Comparison of ENCODE assay signal across 8 cellular contexts in genomic region chr12:54416908-54417603, GRCh38. TPM values are rescaled to one million over a fixed set of nuclear protein-coding genes. Genes with fewer than 3 reads are reported as not detected.
DNase-seq lines count a peak whose midpoint lies in the region; ATAC-seq, FAIRE-seq and TF ChIP-seq lines count a peak whose summit lies in the region.
"Had no signal": no experiment of that assay in that cellular context is flagged by ENCODE, and none has a peak within 500 bp of the region (broad histone marks: within the 10 kb centered on the region; RNA-seq: fewer than 3 reads in every experiment).

No MANE protein-coding gene starts in this region.

- no peaks in the 10 kb centered on the region for H3K9me3 ChIP-seq in HUES64 (ENCODE audit: insufficient read depth, low read depth, low read length)

- intact Hi-C loops in activated B cell treated with CpG ODN at 0.5 μM for 24 hours (cut with micrococcal nuclease) = loop anchor here (10.0 kb wide), 1 partner anchor 148 kb away; no protein-coding TSS in a partner anchor

- CTCF ChIA-PET in activated B cell treated with CpG ODN at 0.5 μM for 24 hours (lab: Charles Lee) = interaction anchor here (1.1 to 11.4 kb wide), 3 partner anchors 10 to 24 kb away, joined by 3 to 143 read pairs (median 3); no protein-coding TSS in a partner anchor

- H3K4me1 Mint-ChIP-seq in activated B cell treated with CpG ODN at 0.5 μM for 24 hours = peaks cover 75% of the 10 kb centered on the region
- peaks cover 68% of the 10 kb centered on the region for H3K4me1 Mint-ChIP-seq in stimulated activated memory B cell treated with anti-CD40 and anti-IgM and Interleukin-4, amounts not matched to agents 10 μg/mL and 1 μg/mL and 100 μg/mL, for 72 hours

- peak overlapping the region; percentile 83 for H3K4me3 Mint-ChIP-seq in activated B cell treated with CpG ODN at 0.5 μM for 24 hours
- no peak overlapping the region for H3K4me3 Mint-ChIP-seq in stimulated activated memory B cell treated with anti-CD40 and anti-IgM and Interleukin-4, amounts not matched to agents 10 μg/mL and 1 μg/mL and 100 μg/mL, for 72 hours

- no peaks in the 10 kb centered on the region for H3K9me3 Mint-ChIP-seq in activated B cell treated with CpG ODN at 0.5 μM for 24 hours
- no peaks in the 10 kb centered on the region for H3K9me3 Mint-ChIP-seq in stimulated activated memory B cell treated with anti-CD40 and anti-IgM and Interleukin-4, amounts not matched to agents 10 μg/mL and 1 μg/mL and 100 μg/mL, for 72 hours

- TF ChIP-seq CTCF in activated B cell treated with CpG ODN at 0.5 μM for 24 hours (IDR thresholded peaks at IDR 0.05) = no peak
- TF ChIP-seq CTCF in foreskin keratinocyte (conservative IDR thresholded peaks at IDR 0.05) = no peak

- H3K27me3 Mint-ChIP-seq in activated B cell treated with CpG ODN at 0.5 μM for 24 hours = peaks cover 15% of the 10 kb centered on the region
- H3K27me3 Mint-ChIP-seq in stimulated activated memory B cell treated with anti-CD40 and anti-IgM and Interleukin-4, amounts not matched to agents 10 μg/mL and 1 μg/mL and 100 μg/mL, for 72 hours = peaks cover 40% of the 10 kb centered on the region

- H3K27ac Mint-ChIP-seq in activated B cell treated with CpG ODN at 0.5 μM for 24 hours = peak overlapping the region; percentile 1
- H3K27ac Mint-ChIP-seq in stimulated activated memory B cell treated with anti-CD40 and anti-IgM and Interleukin-4, amounts not matched to agents 10 μg/mL and 1 μg/mL and 100 μg/mL, for 72 hours = peak overlapping the region; percentile 26

- no peak overlapping the region for H3K27ac ChIP-seq in HUES64 (ENCODE audit: low read depth, low read length)
- H3K27ac ChIP-seq in foreskin keratinocyte = peak overlapping the region; percentile 98

- DNase-seq in activated B cell treated with CpG ODN at 0.5 μM for 24 hours (no peak), foreskin keratinocyte (no peak), RCC 7860 (ENCODE audit: low spot score) (no peak), occipital lobe (lab: John Stamatoyannopoulos, UW) (no peak)
- no peak for DNase-seq in effector CD8-positive, alpha-beta T cell (lab: John Stamatoyannopoulos, UW)
- DNase-seq: NCI-H446 treated with DMSO at 0.1 percent for 48 hours had no signal

- WGBS in HUES64 = 57% methylated on average over 1 of the region's 2 CpGs

- H3K4me3 ChIP-seq in HUES64 (ENCODE audit: low read length) = peak overlapping the region; percentile 86

- no peak overlapping the region for H3K9ac ChIP-seq in HUES64 (ENCODE audit: low read depth, low read length)

- H3K27me3 ChIP-seq in HUES64 (ENCODE audit: insufficient read depth, low read length) (peaks cover 15% of the 10 kb centered on the region), foreskin keratinocyte (no peaks in the 10 kb centered on the region)

- H3K36me3 ChIP-seq in HUES64 (ENCODE audit: insufficient read depth, low read length) = no peaks in the 10 kb centered on the region

- ATAC-seq in activated B cell treated with CpG ODN at 0.5 μM for 24 hours (ENCODE audit: low read depth) (no peak), foreskin keratinocyte (no peak)
- no peak for ATAC-seq in stimulated activated memory B cell treated with anti-CD40 and anti-IgM and Interleukin-4, amounts not matched to agents 10 μg/mL and 1 μg/mL and 100 μg/mL, for 72 hours

- no peaks in the 10 kb centered on the region for H3K36me3 Mint-ChIP-seq in activated B cell treated with CpG ODN at 0.5 μM for 24 hours (ENCODE audit: low read depth)
- no peaks in the 10 kb centered on the region for H3K36me3 Mint-ChIP-seq in stimulated activated memory B cell treated with anti-CD40 and anti-IgM and Interleukin-4, amounts not matched to agents 10 μg/mL and 1 μg/mL and 100 μg/mL, for 72 hours

- no peak for FAIRE-seq in RCC 7860 (lab: Jason Lieb, UNC)

- POLR2A ChIA-PET in activated B cell treated with CpG ODN at 0.5 μM for 24 hours (lab: Charles Lee) = interaction anchor here (0.5 to 0.6 kb wide), 3 partner anchors 72 to 1267 kb away, joined by 3 to 8 read pairs (median 4); no protein-coding TSS in a partner anchor

- peaks cover 28% of the 10 kb centered on the region for H3K4me1 ChIP-seq in HUES64 (ENCODE audit: insufficient read depth, low read length)
- peaks cover 43% of the 10 kb centered on the region for H3K4me1 ChIP-seq in foreskin keratinocyte

RNA-seq across cellular contexts. Expression of gene ITGA5, which starts 2.0 kb away (rescaled TPM):
- polyA plus RNA-seq in HUES64 (2013, experiment 1 of 2) = 25.0 TPM
- polyA plus RNA-seq in HUES64 (2013, experiment 2 of 2) = 33.9 TPM
- 1.0 and 1.3 TPM in 2 replicates for total RNA-seq in activated B cell treated with CpG ODN at 0.5 μM for 24 hours
- 111 and 175 TPM in 2 replicates for total RNA-seq in foreskin keratinocyte
- polyA plus RNA-seq in foreskin keratinocyte = 77.3 and 104 TPM in 2 replicates
- 5.1 TPM for total RNA-seq in occipital lobe

RNA-seq across cellular contexts. Expression of gene ZNF385A, which starts 32.5 kb away (rescaled TPM):
- polyA plus RNA-seq in HUES64 (2013, experiment 1 of 2) = 15.0 TPM
- 23.6 TPM for polyA plus RNA-seq in HUES64 (2013, experiment 2 of 2)
- total RNA-seq in activated B cell treated with CpG ODN at 0.5 μM for 24 hours (4.6 and 5.0 TPM in 2 replicates), foreskin keratinocyte (29.8 and 31.9 TPM in 2 replicates), occipital lobe (1.1 TPM)
- 77.1 and 81.3 TPM in 2 replicates for polyA plus RNA-seq in foreskin keratinocyte

RNA-seq across cellular contexts. Expression of gene GPR84, which starts 52.8 kb away (rescaled TPM):
- not detected for polyA plus RNA-seq in HUES64 (2013, experiment 1 of 2)
- not detected for polyA plus RNA-seq in HUES64 (2013, experiment 2 of 2)
- total RNA-seq in activated B cell treated with CpG ODN at 0.5 μM for 24 hours (not detected in 2 replicates), foreskin keratinocyte (0.07 and 0.10 TPM in 2 replicates), occipital lobe (0.16 TPM)
- polyA plus RNA-seq in foreskin keratinocyte = 0.07 TPM in 2 replicates

RNA-seq across cellular contexts. Expression of gene GTSF1, which starts 56.3 kb away (rescaled TPM):
- polyA plus RNA-seq in HUES64 (2013, experiment 1 of 2) = 0.35 TPM
- not detected for polyA plus RNA-seq in HUES64 (2013, experiment 2 of 2)
- total RNA-seq in activated B cell treated with CpG ODN at 0.5 μM for 24 hours = 7.1 and 9.8 TPM in 2 replicates
- not detected in 2 replicates for total RNA-seq in foreskin keratinocyte
- not detected in 2 replicates for polyA plus RNA-seq in foreskin keratinocyte
- 1.9 TPM for total RNA-seq in occipital lobe

Comparison
In these comparisons a context has a peak if more than half of its experiments do, and no peak if none do; other contexts are left out.
1. RNA of gene ITGA5, which starts 2.0 kb away (total RNA-seq): 111 to 175 TPM in foreskin keratinocyte; 5.1 TPM in occipital lobe (single experiment) and 1.0 to 1.3 TPM in activated B cell treated with CpG ODN at 0.5 μM for 24 hours; every median in the first group is over 10 times any median in the second.